Comparison of ENCODE assay signal across 2 cellular contexts in the genomic region with DNA sequence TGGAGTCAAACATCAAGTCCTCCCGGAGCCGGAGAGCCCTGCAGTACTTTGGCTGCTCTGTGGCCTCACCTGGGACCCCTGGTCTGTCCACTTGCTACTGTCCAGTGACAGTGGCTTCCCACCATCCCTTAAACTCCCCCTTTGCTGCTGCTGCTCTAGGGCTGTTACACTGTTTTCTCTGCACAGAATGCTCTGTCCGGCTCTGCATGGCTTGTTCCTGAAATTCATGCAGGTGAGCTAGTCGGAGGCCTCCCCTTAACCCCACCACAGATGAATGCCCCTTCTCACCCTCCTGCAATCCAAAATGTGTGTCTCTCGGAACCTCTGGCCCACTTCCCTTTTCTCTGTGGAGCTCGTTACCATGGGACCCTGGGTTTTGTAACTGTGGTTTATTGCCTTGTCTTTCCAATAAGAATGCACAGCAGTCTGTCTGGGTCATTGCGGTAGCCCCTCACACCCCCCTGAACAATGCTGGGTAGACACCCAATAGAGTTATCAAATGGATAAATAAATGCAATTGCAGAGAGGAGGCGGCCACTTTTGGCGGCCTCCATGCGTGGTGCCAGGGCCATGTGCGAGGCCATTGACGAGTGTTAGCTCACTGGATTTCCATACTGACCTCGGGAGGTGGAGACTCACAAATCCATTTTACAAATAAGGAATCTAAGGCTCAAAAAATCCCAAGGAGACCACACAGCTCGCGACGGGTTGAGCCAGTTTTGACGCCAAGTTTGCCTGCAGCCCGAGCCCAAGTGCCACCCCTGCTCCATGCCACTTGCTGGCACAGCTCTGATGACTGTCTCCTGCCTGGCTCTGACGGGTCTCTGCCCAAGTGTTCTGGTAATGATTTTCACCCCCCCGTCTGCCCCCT.
TF ChIP-seq lines count a peak whose summit lies in the region.

No MANE protein-coding gene starts in this region.

TF ChIP-seq in SK-N-SH, 30 proteins besides CTCF, POLR2A, EP300 and RAD21 (continued from another document):
- TF ChIP-seq, protein P1, sequence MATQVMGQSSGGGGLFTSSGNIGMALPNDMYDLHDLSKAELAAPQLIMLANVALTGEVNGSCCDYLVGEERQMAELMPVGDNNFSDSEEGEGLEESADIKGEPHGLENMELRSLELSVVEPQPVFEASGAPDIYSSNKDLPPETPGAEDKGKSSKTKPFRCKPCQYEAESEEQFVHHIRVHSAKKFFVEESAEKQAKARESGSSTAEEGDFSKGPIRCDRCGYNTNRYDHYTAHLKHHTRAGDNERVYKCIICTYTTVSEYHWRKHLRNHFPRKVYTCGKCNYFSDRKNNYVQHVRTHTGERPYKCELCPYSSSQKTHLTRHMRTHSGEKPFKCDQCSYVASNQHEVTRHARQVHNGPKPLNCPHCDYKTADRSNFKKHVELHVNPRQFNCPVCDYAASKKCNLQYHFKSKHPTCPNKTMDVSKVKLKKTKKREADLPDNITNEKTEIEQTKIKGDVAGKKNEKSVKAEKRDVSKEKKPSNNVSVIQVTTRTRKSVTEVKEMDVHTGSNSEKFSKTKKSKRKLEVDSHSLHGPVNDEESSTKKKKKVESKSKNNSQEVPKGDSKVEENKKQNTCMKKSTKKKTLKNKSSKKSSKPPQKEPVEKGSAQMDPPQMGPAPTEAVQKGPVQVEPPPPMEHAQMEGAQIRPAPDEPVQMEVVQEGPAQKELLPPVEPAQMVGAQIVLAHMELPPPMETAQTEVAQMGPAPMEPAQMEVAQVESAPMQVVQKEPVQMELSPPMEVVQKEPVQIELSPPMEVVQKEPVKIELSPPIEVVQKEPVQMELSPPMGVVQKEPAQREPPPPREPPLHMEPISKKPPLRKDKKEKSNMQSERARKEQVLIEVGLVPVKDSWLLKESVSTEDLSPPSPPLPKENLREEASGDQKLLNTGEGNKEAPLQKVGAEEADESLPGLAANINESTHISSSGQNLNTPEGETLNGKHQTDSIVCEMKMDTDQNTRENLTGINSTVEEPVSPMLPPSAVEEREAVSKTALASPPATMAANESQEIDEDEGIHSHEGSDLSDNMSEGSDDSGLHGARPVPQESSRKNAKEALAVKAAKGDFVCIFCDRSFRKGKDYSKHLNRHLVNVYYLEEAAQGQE (IDR thresholded peaks at IDR 0.05; ENCODE audit: low read depth, low read length) = no peak
- TF ChIP-seq, protein P2, sequence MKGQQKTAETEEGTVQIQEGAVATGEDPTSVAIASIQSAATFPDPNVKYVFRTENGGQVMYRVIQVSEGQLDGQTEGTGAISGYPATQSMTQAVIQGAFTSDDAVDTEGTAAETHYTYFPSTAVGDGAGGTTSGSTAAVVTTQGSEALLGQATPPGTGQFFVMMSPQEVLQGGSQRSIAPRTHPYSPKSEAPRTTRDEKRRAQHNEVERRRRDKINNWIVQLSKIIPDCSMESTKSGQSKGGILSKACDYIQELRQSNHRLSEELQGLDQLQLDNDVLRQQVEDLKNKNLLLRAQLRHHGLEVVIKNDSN (IDR thresholded peaks at IDR 0.05; ENCODE audit: borderline replicate concordance, low read depth) = no peak
- no peak for TF ChIP-seq YY1 (IDR thresholded peaks at IDR 0.05; ENCODE audit: low read depth)
- no peak for TF ChIP-seq POLR2AphosphoS5 (IDR thresholded peaks at IDR 0.05; ENCODE audit: low read depth, low read length)
- TF ChIP-seq NFIC (IDR thresholded peaks at IDR 0.05; ENCODE audit: borderline replicate concordance) = no peak
- TF ChIP-seq, protein P3, sequence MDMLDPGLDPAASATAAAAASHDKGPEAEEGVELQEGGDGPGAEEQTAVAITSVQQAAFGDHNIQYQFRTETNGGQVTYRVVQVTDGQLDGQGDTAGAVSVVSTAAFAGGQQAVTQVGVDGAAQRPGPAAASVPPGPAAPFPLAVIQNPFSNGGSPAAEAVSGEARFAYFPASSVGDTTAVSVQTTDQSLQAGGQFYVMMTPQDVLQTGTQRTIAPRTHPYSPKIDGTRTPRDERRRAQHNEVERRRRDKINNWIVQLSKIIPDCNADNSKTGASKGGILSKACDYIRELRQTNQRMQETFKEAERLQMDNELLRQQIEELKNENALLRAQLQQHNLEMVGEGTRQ (IDR thresholded peaks at IDR 0.05; ENCODE audit: borderline replicate concordance, low read depth, low read length) = no peak

TF ChIP-seq in SK-N-SH treated with all-trans-retinoic acid at 6 μM for 48 hours, 23 proteins besides CTCF, POLR2A, EP300 and RAD21 (continued from another document):
- TF ChIP-seq, protein P4, sequence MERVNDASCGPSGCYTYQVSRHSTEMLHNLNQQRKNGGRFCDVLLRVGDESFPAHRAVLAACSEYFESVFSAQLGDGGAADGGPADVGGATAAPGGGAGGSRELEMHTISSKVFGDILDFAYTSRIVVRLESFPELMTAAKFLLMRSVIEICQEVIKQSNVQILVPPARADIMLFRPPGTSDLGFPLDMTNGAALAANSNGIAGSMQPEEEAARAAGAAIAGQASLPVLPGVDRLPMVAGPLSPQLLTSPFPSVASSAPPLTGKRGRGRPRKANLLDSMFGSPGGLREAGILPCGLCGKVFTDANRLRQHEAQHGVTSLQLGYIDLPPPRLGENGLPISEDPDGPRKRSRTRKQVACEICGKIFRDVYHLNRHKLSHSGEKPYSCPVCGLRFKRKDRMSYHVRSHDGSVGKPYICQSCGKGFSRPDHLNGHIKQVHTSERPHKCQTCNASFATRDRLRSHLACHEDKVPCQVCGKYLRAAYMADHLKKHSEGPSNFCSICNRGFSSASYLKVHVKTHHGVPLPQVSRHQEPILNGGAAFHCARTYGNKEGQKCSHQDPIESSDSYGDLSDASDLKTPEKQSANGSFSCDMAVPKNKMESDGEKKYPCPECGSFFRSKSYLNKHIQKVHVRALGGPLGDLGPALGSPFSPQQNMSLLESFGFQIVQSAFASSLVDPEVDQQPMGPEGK (CRISPR knock-in tag; IDR thresholded peaks at IDR 0.05; ENCODE audit: borderline replicate concordance) = no peak
TF ChIP-seq in SK-N-SH treated with all-trans-retinoic acid at 6 μM for 48 hours: peak in this region for 0.
